Comparison of ENCODE assay signal across 26 cellular contexts in genomic region chr12:27528788-27529187, GRCh38.
"Had no signal": no experiment of that assay in that cellular context is flagged by ENCODE, and none has a peak within 500 bp of the region (broad histone marks: within the 10 kb centered on the region; RNA-seq: fewer than 3 reads in every experiment).

No MANE protein-coding gene starts in this region.

- H3K27me3 Mint-ChIP-seq: naive B cell had no signal

- H3K9me3 ChIP-seq: right atrium auricular region, spleen, testis, transverse colon had no signal

- DNase-seq: activated CD4-positive, alpha-beta T cell treated with anti-CD3 and anti-CD28 coated beads for 1 hour; activated CD4-positive, alpha-beta T cell treated with anti-CD3 and anti-CD28 coated beads, Interleukin-2, amount 10 ng/mL, durations not matched to agents 7 days and 5 days; activated CD8-positive, alpha-beta T cell treated with anti-CD3 and anti-CD28 coated beads, Interleukin-2, amount 10 ng/mL, durations not matched to agents 7 days and 5 days; activated naive CD4-positive, alpha-beta T cell; activated T-cell treated with anti-CD3 and anti-CD28 coated beads for 4 hours; activated T-cell treated with anti-CD3 and anti-CD28 coated beads, Interleukin-2, amount 50 U/mL, for 72 hours; anterior cingulate cortex; foreskin fibroblast; head of caudate nucleus; hippocampal formation; left colon; naive B cell; nucleus accumbens; spleen; stimulated activated CD4-positive, alpha-beta T cell treated with anti-CD3 and anti-CD28 coated beads, Interleukin-2, amount 100 ng/mL, for 48 hours; stimulated activated naive CD8-positive, alpha-beta T cell treated with anti-CD3 and anti-CD28 coated beads, Interleukin-15, Interleukin-2, amounts not matched to agents 100 U/mL and 50 U/mL, for 24 hours; T-helper 2 cell; testis; transverse colon had no signal

- ATAC-seq: activated CD8-positive, alpha-beta T cell treated with anti-CD3 and anti-CD28 coated beads, Interleukin-2, amount 10 ng/mL, durations not matched to agents 7 days and 5 days; activated naive CD4-positive, alpha-beta T cell treated with anti-CD3 and anti-CD28 coated beads, Interleukin-2, amount 50 U/mL, for 72 hours; activated T-cell treated with anti-CD3 and anti-CD28 coated beads, Interleukin-2, amount 50 U/mL, for 72 hours; esophagus mucosa; left colon; stimulated activated naive CD8-positive, alpha-beta T cell treated with anti-CD3 and anti-CD28 coated beads, Interleukin-15, Interleukin-2, amounts not matched to agents 100 U/mL and 50 U/mL, for 24 hours had no signal

- H3K27me3 ChIP-seq: right atrium auricular region, spleen, testis, transverse colon had no signal

- H3K27ac ChIP-seq: right atrium auricular region, spleen, testis, transverse colon had no signal

- H3K4me3 Mint-ChIP-seq: activated CD4-positive, alpha-beta T cell treated with anti-CD3 and anti-CD28 coated beads, Interleukin-2, amount 10 ng/mL, durations not matched to agents 7 days and 5 days; activated CD8-positive, alpha-beta T cell treated with anti-CD3 and anti-CD28 coated beads, Interleukin-2, amount 10 ng/mL, durations not matched to agents 7 days and 5 days; activated T-cell treated with anti-CD3 and anti-CD28 coated beads, Interleukin-2, amount 50 U/mL, for 72 hours; mesothelial cell of epicardium had no signal

- FAIRE-seq: keratinocyte had no signal

- H3K9me3 Mint-ChIP-seq: activated CD4-positive, alpha-beta T cell treated with anti-CD3 and anti-CD28 coated beads, Interleukin-2, amount 10 ng/mL, durations not matched to agents 7 days and 5 days; activated naive CD4-positive, alpha-beta T cell treated with anti-CD3 and anti-CD28 coated beads, Interleukin-2, amount 50 U/mL, for 72 hours; activated T-cell treated with anti-CD3 and anti-CD28 coated beads, Interleukin-2, amount 50 U/mL, for 72 hours; brain; mesothelial cell of epicardium; naive B cell; neural crest cell had no signal

- H3K27ac Mint-ChIP-seq: activated CD4-positive, alpha-beta T cell treated with anti-CD3 and anti-CD28 coated beads, Interleukin-2, amount 10 ng/mL, durations not matched to agents 7 days and 5 days; activated CD8-positive, alpha-beta T cell treated with anti-CD3 and anti-CD28 coated beads, Interleukin-2, amount 10 ng/mL, durations not matched to agents 7 days and 5 days; activated naive CD4-positive, alpha-beta T cell treated with anti-CD3 and anti-CD28 coated beads, Interleukin-2, amount 50 U/mL, for 72 hours; activated T-cell treated with anti-CD3 and anti-CD28 coated beads, Interleukin-2, amount 50 U/mL, for 72 hours; brain; mesothelial cell of epicardium had no signal

- H3K36me3 ChIP-seq: right atrium auricular region, spleen, transverse colon had no signal

- H3K36me3 Mint-ChIP-seq: activated naive CD4-positive, alpha-beta T cell treated with anti-CD3 and anti-CD28 coated beads, Interleukin-2, amount 50 U/mL, for 72 hours; naive B cell had no signal

- H3K4me3 ChIP-seq: right atrium auricular region, spleen, testis, transverse colon had no signal
